10 cellular contexts compared by ENCODE assay signal in the genomic region with DNA sequence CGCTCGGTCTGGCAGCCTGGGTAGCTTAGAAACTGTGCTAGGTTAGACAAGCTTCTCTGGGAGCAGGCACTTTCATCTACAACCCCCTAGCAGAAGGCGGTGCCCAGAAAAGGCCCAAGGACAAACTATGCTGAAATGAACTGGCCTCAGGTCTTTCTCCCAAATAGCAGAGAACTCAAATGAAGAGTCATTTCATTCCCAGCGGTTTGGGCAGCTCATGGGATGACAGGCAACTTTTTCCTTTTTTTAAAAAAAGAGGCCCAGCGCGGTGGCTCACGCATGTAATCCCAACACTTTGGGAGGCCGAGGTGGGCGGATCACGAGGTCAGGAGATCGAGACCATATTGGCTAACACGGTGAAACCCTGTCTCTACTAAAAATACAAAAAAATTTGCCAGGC. TPM values are rescaled to one million over a fixed set of nuclear protein-coding genes. Genes with fewer than 3 reads are reported as not detected.
DNase-seq lines count a peak whose midpoint lies in the region; ATAC-seq and TF ChIP-seq lines count a peak whose summit lies in the region.
"Had no signal": no experiment of that assay in that cellular context is flagged by ENCODE, and none has a peak within 500 bp of the region (broad histone marks: within the 10 kb centered on the region; RNA-seq: fewer than 3 reads in every experiment).

No MANE protein-coding gene starts in this region.

- H3K36me3 ChIP-seq in Caco-2 (ENCODE audit: control insufficient read depth, insufficient read depth, low read length), result no peaks in the 10 kb centered on the region
- no peaks in the 10 kb centered on the region for H3K36me3 ChIP-seq in MM.1S (replicated peaks; ENCODE audit: insufficient read depth, low read length)

- no peak overlapping the region for H3K9ac ChIP-seq in MM.1S (ENCODE audit: low read length)

- H3K4me3 ChIP-seq in Caco-2 (ENCODE audit: low read depth, low read length), result no peak overlapping the region
- no peak overlapping the region for H3K4me3 ChIP-seq in MM.1S (ENCODE audit: low read length)

- H3K4me2 ChIP-seq in MM.1S (ENCODE audit: low read depth, low read length), result peak overlapping the region; percentile 15; the same call in 1 of the 2 replicates

- no peaks in the 10 kb centered on the region for H3K27me3 Mint-ChIP-seq in Caco-2 (ENCODE audit: insufficient read depth, unreplicated experiment)
- H3K27me3 Mint-ChIP-seq in central memory CD8-positive, alpha-beta T cell, result no peaks in the 10 kb centered on the region
- H3K27me3 Mint-ChIP-seq in neural crest cell (ENCODE audit: low read depth), result no peaks in the 10 kb centered on the region

- H3K4me1 Mint-ChIP-seq in Caco-2 (ENCODE audit: low read depth, unreplicated experiment) (peaks cover 41% of the 10 kb centered on the region), neural crest cell (peaks cover 54% of the 10 kb centered on the region)
- H3K4me1 Mint-ChIP-seq in central memory CD8-positive, alpha-beta T cell, result peaks cover 61% of the 10 kb centered on the region

- H3K27me3 ChIP-seq in Caco-2 (replicated peaks; ENCODE audit: control insufficient read depth, insufficient read depth, low read length) (no peaks in the 10 kb centered on the region), MM.1S (replicated peaks; ENCODE audit: insufficient read depth, low read length) (no peaks in the 10 kb centered on the region)

- no peak overlapping the region for H2AFZ ChIP-seq in MM.1S (ENCODE audit: low read length)

- H3K9me3 ChIP-seq in Caco-2, result no peaks in the 10 kb centered on the region
- H3K9me3 ChIP-seq in MM.1S (replicated peaks; ENCODE audit: insufficient read depth, low read length), result no peaks in the 10 kb centered on the region

- no peaks in the 10 kb centered on the region for H3K9me3 Mint-ChIP-seq in Caco-2 (ENCODE audit: unreplicated experiment)
- no peaks in the 10 kb centered on the region for H3K9me3 Mint-ChIP-seq in central memory CD8-positive, alpha-beta T cell
- no peaks in the 10 kb centered on the region for H3K9me3 Mint-ChIP-seq in neural crest cell

- no peak for ATAC-seq in central memory CD8-positive, alpha-beta T cell (replicated peaks; ENCODE audit: extremely low read depth, poor library complexity, severe bottlenecking)
- ATAC-seq in GM19452 (IDR thresholded peaks at IDR 0.05; ENCODE audit: unreplicated experiment), result no peak

- no peak overlapping the region for H3K27ac ChIP-seq in MM.1S (ENCODE audit: low read length)

- no peaks in the 10 kb centered on the region for H3K9me2 ChIP-seq in MM.1S (replicated peaks; ENCODE audit: insufficient read depth, low read length)

- CTCF ChIA-PET in Caco-2 (lab: Charles Lee), result no interaction called here

- H3K36me3 Mint-ChIP-seq in Caco-2 (ENCODE audit: insufficient read depth, unreplicated experiment) (peaks cover 24% of the 10 kb centered on the region), neural crest cell (ENCODE audit: low read depth) (peaks cover 5% of the 10 kb centered on the region)
- H3K36me3 Mint-ChIP-seq in central memory CD8-positive, alpha-beta T cell (ENCODE audit: insufficient read depth), result peaks cover 35% of the 10 kb centered on the region

- no peaks in the 10 kb centered on the region for H4K20me1 ChIP-seq in MM.1S (ENCODE audit: insufficient read depth, low read length)

- H3K4me3 Mint-ChIP-seq in Caco-2 (ENCODE audit: unreplicated experiment) (peak overlapping the region; percentile 54), neural crest cell (peak overlapping the region; percentile 76)
- peak overlapping the region; percentile 71 for H3K4me3 Mint-ChIP-seq in central memory CD8-positive, alpha-beta T cell

- H3K4me1 ChIP-seq in Caco-2 (peaks cover 47% of the 10 kb centered on the region), MM.1S (ENCODE audit: low read length) (peaks cover 48% of the 10 kb centered on the region)

- H3K27ac Mint-ChIP-seq in Caco-2 (ENCODE audit: unreplicated experiment), result peak overlapping the region; percentile 79
- H3K27ac Mint-ChIP-seq in central memory CD8-positive, alpha-beta T cell (ENCODE audit: low read depth), result peak overlapping the region; percentile 91
- no peak overlapping the region for H3K27ac Mint-ChIP-seq in neural crest cell (ENCODE audit: unreplicated experiment)

- no peak for DNase-seq in Caco-2
- DNase-seq in MM.1S, result no peak
- no peak for DNase-seq in central memory CD8-positive, alpha-beta T cell (ENCODE audit: low spot score in 2 of 2)
- DNase-seq in neural crest cell (ENCODE audit: low read depth, low spot score), result no peak
- no peak for DNase-seq in OCI-M2 (lab: John Stamatoyannopoulos, UW; ENCODE audit: unreplicated experiment)
- no peak for DNase-seq in NOMO-1 treated with dmso at 0.1 percent for 144 hours (lab: John Stamatoyannopoulos, UW; ENCODE audit: unreplicated experiment)
- DNase-seq in NCI-H146 treated with DMSO at 0.1 percent for 48 hours (lab: John Stamatoyannopoulos, UW; ENCODE audit: unreplicated experiment), result no peak
- DNase-seq: NCI-H446, SIG-M5 had no signal

- POLR2A ChIA-PET in Caco-2 (lab: Charles Lee), result no interaction called here

- no TSS peak for BruUV-seq in Caco-2 (replicated peaks; lab: Mats Ljungman, UMichigan)

- peaks cover 16% of the 10 kb centered on the region for H3F3A ChIP-seq in MM.1S (ENCODE audit: insufficient read depth, low read length)

- TF ChIP-seq CTCF in Caco-2 (IDR thresholded peaks at IDR 0.05; ENCODE audit: insufficient read depth in 1 of 2, low read depth in 1 of 2, low read length in 1 of 2, severe bottlenecking in 1 of 2, unreplicated experiment in 1 of 2) (no peak), MM.1S (IDR thresholded peaks at IDR 0.05; ENCODE audit: low read length) (no peak), neural crest cell (conservative IDR thresholded peaks at IDR 0.05) (no peak)

- peaks cover 71% of the 10 kb centered on the region for H3K79me2 ChIP-seq in MM.1S (ENCODE audit: low read length)

- intact Hi-C loops in Caco-2 (cut with micrococcal nuclease; ENCODE audit: unreplicated experiment), result loop anchor here (5.0 to 10.0 kb wide), 5 partner anchors 45 to 363 kb away; no protein-coding TSS in a partner anchor

RNA-seq across cellular contexts. Expression of a gene that starts 2.5 kb away (rescaled TPM):
- 71.5 and 75.4 TPM in 2 replicates for total RNA-seq in Caco-2 (2022)
- total RNA-seq in neural crest cell, result 66.2 and 68.1 TPM in 2 replicates
